Comparison of ENCODE assay signal across 19 cellular contexts in the genomic region with DNA sequence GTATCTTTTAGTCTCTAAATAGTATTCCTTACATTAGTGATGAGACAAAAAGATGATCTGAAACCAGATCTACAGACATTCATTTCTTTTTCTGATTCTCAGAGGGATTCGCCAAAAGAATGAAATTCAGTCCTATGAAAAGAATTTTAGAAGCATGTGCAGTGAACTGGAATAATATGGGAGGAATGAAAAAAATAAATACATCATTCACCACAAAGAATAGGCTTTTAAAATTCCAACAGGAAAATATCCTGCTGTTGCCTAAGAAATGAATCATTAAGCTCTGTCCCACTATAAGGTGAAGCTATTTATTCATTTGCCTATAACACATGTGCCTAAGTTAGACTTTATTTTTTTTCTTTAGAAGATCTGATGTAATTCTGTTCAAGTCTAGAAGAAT.
DNase-seq lines count a peak whose midpoint lies in the region; ATAC-seq, FAIRE-seq and TF ChIP-seq lines count a peak whose summit lies in the region.
"Had no signal": no experiment of that assay in that cellular context is flagged by ENCODE, and none has a peak within 500 bp of the region (broad histone marks: within the 10 kb centered on the region; RNA-seq: fewer than 3 reads in every experiment).

No MANE protein-coding gene starts in this region.

- no peak for TF ChIP-seq CTCF in fibroblast of mammary gland (conservative IDR thresholded peaks at IDR 0.05; ENCODE audit: control insufficient read depth, insufficient read depth, low read depth, low read length)

- DNase-seq in EL (peak; percentile 80), RCC 7860 (ENCODE audit: low spot score) (peak; percentile 81), fibroblast of mammary gland (ENCODE audit: low read depth) (peak; percentile 60), skeletal muscle cell (ENCODE audit: low read depth) (peak; percentile 41), DMS79 (lab: John Stamatoyannopoulos, UW) (no peak), DMS153 treated with DMSO at 0.1 percent for 48 hours (lab: John Stamatoyannopoulos, UW; ENCODE audit: unreplicated experiment) (no peak)
- DNase-seq: activated CD8-positive, alpha-beta T cell treated with anti-CD3 and anti-CD28 coated beads for 36 hours; endodermal cell; left lung; naive thymus-derived CD4-positive, alpha-beta T cell; NCI-H2107; right lobe of liver; SHP77 treated with DMSO at 0.1 percent for 48 hours; stimulated activated naive CD4-positive, alpha-beta T cell treated with Interleukin-2 at 50 U/mL for 16 hours; uterus had no signal

- FAIRE-seq in RCC 7860 (lab: Jason Lieb, UNC) = peak; percentile 96
- FAIRE-seq: TTC549 had no signal

- H3K4me3 ChIP-seq in fibroblast of mammary gland (ENCODE audit: control insufficient read depth, low read depth, low read length) (no peak overlapping the region), skeletal muscle cell (ENCODE audit: low read depth, low read length) (no peak overlapping the region)
- H3K4me3 ChIP-seq: cardiac muscle cell, left lung, right lobe of liver, uterus had no signal

- no peak for ATAC-seq in GM18517 (IDR thresholded peaks at IDR 0.05; ENCODE audit: unreplicated experiment)
- ATAC-seq: activated CD8-positive, alpha-beta T cell treated with anti-CD3 and anti-CD28 coated beads for 36 hours; activated T-helper 17 cell treated with anti-CD3 and anti-CD28 coated beads, Interleukin-2, amount 50 U/mL, for 72 hours; left lung; naive thymus-derived CD4-positive, alpha-beta T cell; right lobe of liver had no signal

Comparison
In these comparisons a context has a peak if more than half of its experiments do, and no peak if none do; other contexts are left out.
1. DNase-seq: peak in EL (single experiment), RCC 7860 (single experiment), fibroblast of mammary gland (single experiment) and skeletal muscle cell (single experiment); none in DMS79 (single experiment) and DMS153 treated with DMSO at 0.1 percent for 48 hours (single experiment).